Comparison of ENCODE assay signal across 8 cellular contexts in genomic region chr1:234478481-234479309, GRCh38. TPM values are rescaled to one million over a fixed set of nuclear protein-coding genes. Genes with fewer than 3 reads are reported as not detected.
A peak's percentile ranks its signal among the peaks of the same experiment; 100 is the strongest.
DNase-seq lines count a peak whose midpoint lies in the region; ATAC-seq and TF ChIP-seq lines count a peak whose summit lies in the region.

A gene with protein sequence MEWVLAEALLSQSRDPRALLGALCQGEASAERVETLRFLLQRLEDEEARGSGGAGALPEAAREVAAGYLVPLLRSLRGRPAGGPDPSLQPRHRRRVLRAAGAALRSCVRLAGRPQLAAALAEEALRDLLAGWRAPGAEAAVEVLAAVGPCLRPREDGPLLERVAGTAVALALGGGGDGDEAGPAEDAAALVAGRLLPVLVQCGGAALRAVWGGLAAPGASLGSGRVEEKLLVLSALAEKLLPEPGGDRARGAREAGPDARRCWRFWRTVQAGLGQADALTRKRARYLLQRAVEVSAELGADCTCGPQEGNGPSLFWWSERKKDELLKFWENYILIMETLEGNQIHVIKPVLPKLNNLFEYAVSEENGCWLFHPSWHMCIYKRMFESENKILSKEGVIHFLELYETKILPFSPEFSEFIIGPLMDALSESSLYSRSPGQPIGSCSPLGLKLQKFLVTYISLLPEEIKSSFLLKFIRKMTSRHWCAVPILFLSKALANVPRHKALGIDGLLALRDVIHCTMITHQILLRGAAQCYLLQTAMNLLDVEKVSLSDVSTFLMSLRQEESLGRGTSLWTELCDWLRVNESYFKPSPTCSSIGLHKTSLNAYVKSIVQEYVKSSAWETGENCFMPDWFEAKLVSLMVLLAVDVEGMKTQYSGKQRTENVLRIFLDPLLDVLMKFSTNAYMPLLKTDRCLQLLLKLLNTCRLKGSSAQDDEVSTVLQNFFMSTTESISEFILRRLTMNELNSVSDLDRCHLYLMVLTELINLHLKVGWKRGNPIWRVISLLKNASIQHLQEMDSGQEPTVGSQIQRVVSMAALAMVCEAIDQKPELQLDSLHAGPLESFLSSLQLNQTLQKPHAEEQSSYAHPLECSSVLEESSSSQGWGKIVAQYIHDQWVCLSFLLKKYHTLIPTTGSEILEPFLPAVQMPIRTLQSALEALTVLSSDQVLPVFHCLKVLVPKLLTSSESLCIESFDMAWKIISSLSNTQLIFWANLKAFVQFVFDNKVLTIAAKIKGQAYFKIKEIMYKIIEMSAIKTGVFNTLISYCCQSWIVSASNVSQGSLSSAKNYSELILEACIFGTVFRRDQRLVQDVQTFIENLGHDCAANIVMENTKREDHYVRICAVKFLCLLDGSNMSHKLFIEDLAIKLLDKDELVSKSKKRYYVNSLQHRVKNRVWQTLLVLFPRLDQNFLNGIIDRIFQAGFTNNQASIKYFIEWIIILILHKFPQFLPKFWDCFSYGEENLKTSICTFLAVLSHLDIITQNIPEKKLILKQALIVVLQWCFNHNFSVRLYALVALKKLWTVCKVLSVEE (N-terminal part only) (minus strand): TSS chr1:234479179. CDS start chr1:234479103, 76 bp downstream.

- in situ Hi-C loops in HAP-1 (cut with MboI; ENCODE audit: low sequenced_read_pairs), result no loop called here

- H3K4me3 ChIP-seq in GM08714 (ENCODE audit: low read length) (peak within 1 kb of the TSS; percentile 92), HAP-1 (peak within 1 kb of the TSS; percentile 51), MG63 (peak within 1 kb of the TSS; percentile 67), SK-N-MC (peak within 1 kb of the TSS; percentile 87), thoracic aorta (peak within 1 kb of the TSS; percentile 83)

- H3K4me1 Mint-ChIP-seq in osteocyte (ENCODE audit: unreplicated experiment), result peaks cover 19% of the 10 kb centered on the region

- H3K4me1 ChIP-seq in HAP-1, result peaks cover 38% of the 10 kb centered on the region
- peaks cover 4 to 6% of the 10 kb centered on the region in 2 donors for H3K4me1 ChIP-seq in thoracic aorta (ENCODE audit: control insufficient read depth in 1 of 2, low read depth in 2 of 2)

- no peaks in the 10 kb centered on the region for H3K9me3 Mint-ChIP-seq in osteocyte (ENCODE audit: unreplicated experiment)

- TF ChIP-seq CTCF in osteocyte (IDR thresholded peaks at IDR 0.05), result peak; percentile 31
- no peak for TF ChIP-seq CTCF in thoracic aorta (IDR thresholded peaks at IDR 0.05)

- H3K9me3 ChIP-seq in HAP-1 (no peaks in the 10 kb centered on the region), MG63 (no peaks in the 10 kb centered on the region), SK-N-MC (ENCODE audit: low read depth, low read length) (no peaks in the 10 kb centered on the region), thoracic aorta (no peaks in the 10 kb centered on the region)

- H3K36me3 Mint-ChIP-seq in osteocyte (ENCODE audit: unreplicated experiment), result no peaks in the 10 kb centered on the region

- DNase-seq in HAP-1 (ENCODE audit: low spot score in 2 of 2) (peak; percentile 45 to 77), MG63 (peak; percentile 84), SK-N-MC (ENCODE audit: low read depth, low spot score) (no peak), glomerular visceral epithelial cell (ENCODE audit: extremely low spot score) (peak; percentile 77), osteocyte (ENCODE audit: extremely low spot score, unreplicated experiment) (peak; percentile 90), thoracic aorta (ENCODE audit: low spot score) (no peak)
- peak; percentile 82 for DNase-seq in activated naive CD4-positive, alpha-beta T cell treated with anti-CD3 and anti-CD28 coated beads, Interleukin-2, amount 50 U/mL, for 16 hours

- H3K27me3 Mint-ChIP-seq in osteocyte (ENCODE audit: unreplicated experiment), result peaks cover 28% of the 10 kb centered on the region

- H3K9ac ChIP-seq in SK-N-MC (ENCODE audit: insufficient read length), result peak within 1 kb of the TSS; percentile 67

- H3K4me3 Mint-ChIP-seq in osteocyte (ENCODE audit: unreplicated experiment), result peak within 1 kb of the TSS; percentile 79

- H3K27me3 ChIP-seq in HAP-1 (ENCODE audit: low read depth) (0 out of 2 replicates have a peak, but pooled peaks cover 3% of the 10 kb centered on the region), MG63 (no peaks in the 10 kb centered on the region), thoracic aorta (replicated peaks; ENCODE audit: insufficient read depth) (no peaks in the 10 kb centered on the region)

- peak; percentile 41 for ATAC-seq in thoracic aorta (ENCODE audit: insufficient number of reproducible peaks, low FRiP score, low read depth)

- no peak within 1 kb of the TSS for H3K27ac Mint-ChIP-seq in osteocyte (ENCODE audit: unreplicated experiment)

- H3K36me3 ChIP-seq in HAP-1 (replicated peaks) (no peaks in the 10 kb centered on the region), MG63 (peaks cover 11% of the 10 kb centered on the region), SK-N-MC (ENCODE audit: insufficient read depth, low read length) (no peaks in the 10 kb centered on the region), thoracic aorta (no peaks in the 10 kb centered on the region)

- H3K27ac ChIP-seq in SK-N-MC, result no peak within 1 kb of the TSS
- peak within 1 kb of the TSS; percentile 38 to 47 for H3K27ac ChIP-seq in thoracic aorta

RNA-seq across cellular contexts. Expression of the gene that starts here (rescaled TPM):
- 21.5 and 43.9 TPM in 2 replicates for total RNA-seq in MG63 (2014; rRNA removed; shearing (Covaris generic); ENCODE audit: low replicate concordance)
- total RNA-seq in osteocyte (19.0 and 21.4 TPM in 2 replicates), thoracic aorta (10 to 100 TPM; 11.5 to 13.5 TPM)

Comparison
In these comparisons a context has a peak if more than half of its experiments do, and no peak if none do; other contexts are left out.
1. DNase-seq: peak in HAP-1 (2 of 2), MG63 (single experiment), activated naive CD4-positive, alpha-beta T cell treated with anti-CD3 and anti-CD28 coated beads, Interleukin-2, amount 50 U/mL, for 16 hours (single experiment), glomerular visceral epithelial cell (single experiment) and osteocyte (single experiment); none in SK-N-MC (single experiment) and thoracic aorta (single experiment).
2. Peak in every context shown above with its lines, with median percentiles within 50 percentile points of each other: H3K4me3 ChIP-seq.